21 cellular contexts compared by ENCODE assay signal in genomic region chr1:201350361-201350725, GRCh38. TPM values are rescaled to one million over a fixed set of nuclear protein-coding genes. Genes with fewer than 3 reads are reported as not detected.
"Had no signal": no experiment of that assay in that cellular context is flagged by ENCODE, and none has a peak within 500 bp of the region (broad histone marks: within the 10 kb centered on the region; RNA-seq: fewer than 3 reads in every experiment).

No MANE protein-coding gene starts in this region.

- DNase-seq: IMR-90, Karpas-422, KG1, MG63, NCI-H1092, NCI-H1105 treated with DMSO at 0.1 percent for 48 hours, NCI-H1417 treated with DMSO at 0.1 percent for 48 hours, NCI-H146, NCI-H1694 treated with DMSO at 0.1 percent for 48 hours, NCI-H1930, NCI-H2081, NCI-H2107, NCI-H2227 treated with DMSO at 0.1 percent for 48 hours, NCI-H524, NCI-H69, NCI-H774, RPMI8226, SHP77, SK-N-SH had no signal

RNA-seq across cellular contexts. Expression of gene TNNT2, which starts 27.1 kb away (rescaled TPM):
- total RNA-seq: NCI-H460, SK-MEL-5 had no signal

RNA-seq across cellular contexts. Expression of gene LAD1, which starts 48.8 kb away (rescaled TPM):
- total RNA-seq: NCI-H460 had no signal
